1 cellular context compared by ENCODE assay signal in the genomic region with DNA sequence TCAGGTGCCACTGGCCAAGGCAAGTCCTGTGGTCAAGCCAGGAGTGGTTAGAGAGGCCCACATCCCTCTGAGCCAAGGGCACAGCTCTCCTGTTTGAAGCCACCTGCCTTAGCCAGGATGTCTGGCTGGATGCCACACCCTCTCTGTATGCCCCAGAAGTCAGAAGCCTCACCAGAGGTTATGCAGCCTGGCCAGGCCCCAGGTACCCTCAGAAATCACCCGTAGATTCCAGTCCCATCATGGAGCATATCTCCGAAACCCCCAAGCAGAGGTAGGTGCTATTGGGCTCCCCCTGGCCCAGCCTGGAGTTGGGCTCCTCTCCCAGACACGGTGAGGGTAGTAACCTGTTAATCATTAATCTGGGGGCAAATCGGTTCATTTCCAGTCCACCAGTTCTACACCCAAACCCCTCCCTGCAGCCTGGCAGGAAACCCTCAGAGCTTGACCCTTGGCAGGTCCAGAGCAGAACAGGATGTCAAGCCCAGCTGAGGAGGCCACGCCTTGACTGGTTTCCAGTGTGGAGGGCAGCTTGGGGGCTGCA.
TF ChIP-seq lines count a peak whose summit lies in the region.

No MANE protein-coding gene starts in this region.

TF ChIP-seq in HepG2, 621 proteins besides CTCF, POLR2A, EP300 and RAD21 (continued from another document and continues in another):
- TF ChIP-seq, protein P1, sequence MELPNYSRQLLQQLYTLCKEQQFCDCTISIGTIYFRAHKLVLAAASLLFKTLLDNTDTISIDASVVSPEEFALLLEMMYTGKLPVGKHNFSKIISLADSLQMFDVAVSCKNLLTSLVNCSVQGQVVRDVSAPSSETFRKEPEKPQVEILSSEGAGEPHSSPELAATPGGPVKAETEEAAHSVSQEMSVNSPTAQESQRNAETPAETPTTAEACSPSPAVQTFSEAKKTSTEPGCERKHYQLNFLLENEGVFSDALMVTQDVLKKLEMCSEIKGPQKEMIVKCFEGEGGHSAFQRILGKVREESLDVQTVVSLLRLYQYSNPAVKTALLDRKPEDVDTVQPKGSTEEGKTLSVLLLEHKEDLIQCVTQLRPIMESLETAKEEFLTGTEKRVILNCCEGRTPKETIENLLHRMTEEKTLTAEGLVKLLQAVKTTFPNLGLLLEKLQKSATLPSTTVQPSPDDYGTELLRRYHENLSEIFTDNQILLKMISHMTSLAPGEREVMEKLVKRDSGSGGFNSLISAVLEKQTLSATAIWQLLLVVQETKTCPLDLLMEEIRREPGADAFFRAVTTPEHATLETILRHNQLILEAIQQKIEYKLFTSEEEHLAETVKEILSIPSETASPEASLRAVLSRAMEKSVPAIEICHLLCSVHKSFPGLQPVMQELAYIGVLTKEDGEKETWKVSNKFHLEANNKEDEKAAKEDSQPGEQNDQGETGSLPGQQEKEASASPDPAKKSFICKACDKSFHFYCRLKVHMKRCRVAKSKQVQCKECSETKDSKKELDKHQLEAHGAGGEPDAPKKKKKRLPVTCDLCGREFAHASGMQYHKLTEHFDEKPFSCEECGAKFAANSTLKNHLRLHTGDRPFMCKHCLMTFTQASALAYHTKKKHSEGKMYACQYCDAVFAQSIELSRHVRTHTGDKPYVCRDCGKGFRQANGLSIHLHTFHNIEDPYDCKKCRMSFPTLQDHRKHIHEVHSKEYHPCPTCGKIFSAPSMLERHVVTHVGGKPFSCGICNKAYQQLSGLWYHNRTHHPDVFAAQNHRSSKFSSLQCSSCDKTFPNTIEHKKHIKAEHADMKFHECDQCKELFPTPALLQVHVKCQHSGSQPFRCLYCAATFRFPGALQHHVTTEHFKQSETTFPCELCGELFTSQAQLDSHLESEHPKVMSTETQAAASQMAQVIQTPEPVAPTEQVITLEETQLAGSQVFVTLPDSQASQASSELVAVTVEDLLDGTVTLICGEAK (IDR thresholded peaks at IDR 0.05): no peak
- TF ChIP-seq, protein P1 (CRISPR knock-in tag; IDR thresholded peaks at IDR 0.05): no peak
- 0 out of 4 replicates have a peak, but pooled peaks of 1 of the 2 experiments have one; percentile 11 for TF ChIP-seq NR2F1 (CRISPR knock-in tag; IDR thresholded peaks at IDR 0.05)
- TF ChIP-seq, protein P2, sequence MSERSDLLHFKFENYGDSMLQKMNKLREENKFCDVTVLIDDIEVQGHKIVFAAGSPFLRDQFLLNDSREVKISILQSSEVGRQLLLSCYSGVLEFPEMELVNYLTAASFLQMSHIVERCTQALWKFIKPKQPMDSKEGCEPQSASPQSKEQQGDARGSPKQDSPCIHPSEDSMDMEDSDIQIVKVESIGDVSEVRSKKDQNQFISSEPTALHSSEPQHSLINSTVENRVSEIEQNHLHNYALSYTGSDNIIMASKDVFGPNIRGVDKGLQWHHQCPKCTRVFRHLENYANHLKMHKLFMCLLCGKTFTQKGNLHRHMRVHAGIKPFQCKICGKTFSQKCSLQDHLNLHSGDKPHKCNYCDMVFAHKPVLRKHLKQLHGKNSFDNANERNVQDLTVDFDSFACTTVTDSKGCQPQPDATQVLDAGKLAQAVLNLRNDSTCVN (CRISPR knock-in tag; IDR thresholded peaks at IDR 0.05; ENCODE audit: borderline replicate concordance): no peak
- TF ChIP-seq ZGPAT (CRISPR knock-in tag; IDR thresholded peaks at IDR 0.05): no peak
- peak; percentile 82; the same call in 1 of the 2 replicates for TF ChIP-seq TFAP4 (IDR thresholded peaks at IDR 0.05; ENCODE audit: borderline replicate concordance, low read depth)
- no peak for TF ChIP-seq SMAD3 (CRISPR knock-in tag; IDR thresholded peaks at IDR 0.05)
- peak; percentile 37; the same call in 1 of the 2 replicates for TF ChIP-seq PHF21A (CRISPR knock-in tag; IDR thresholded peaks at IDR 0.05)
- TF ChIP-seq, protein P3, sequence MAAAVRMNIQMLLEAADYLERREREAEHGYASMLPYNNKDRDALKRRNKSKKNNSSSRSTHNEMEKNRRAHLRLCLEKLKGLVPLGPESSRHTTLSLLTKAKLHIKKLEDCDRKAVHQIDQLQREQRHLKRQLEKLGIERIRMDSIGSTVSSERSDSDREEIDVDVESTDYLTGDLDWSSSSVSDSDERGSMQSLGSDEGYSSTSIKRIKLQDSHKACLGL (CRISPR knock-in tag; IDR thresholded peaks at IDR 0.05): no peak
- TF ChIP-seq ZNF276 (CRISPR knock-in tag; IDR thresholded peaks at IDR 0.05; ENCODE audit: low read depth): no peak
- no peak for TF ChIP-seq ZNF280B (CRISPR knock-in tag; IDR thresholded peaks at IDR 0.05; ENCODE audit: borderline replicate concordance)
- TF ChIP-seq, protein P4, sequence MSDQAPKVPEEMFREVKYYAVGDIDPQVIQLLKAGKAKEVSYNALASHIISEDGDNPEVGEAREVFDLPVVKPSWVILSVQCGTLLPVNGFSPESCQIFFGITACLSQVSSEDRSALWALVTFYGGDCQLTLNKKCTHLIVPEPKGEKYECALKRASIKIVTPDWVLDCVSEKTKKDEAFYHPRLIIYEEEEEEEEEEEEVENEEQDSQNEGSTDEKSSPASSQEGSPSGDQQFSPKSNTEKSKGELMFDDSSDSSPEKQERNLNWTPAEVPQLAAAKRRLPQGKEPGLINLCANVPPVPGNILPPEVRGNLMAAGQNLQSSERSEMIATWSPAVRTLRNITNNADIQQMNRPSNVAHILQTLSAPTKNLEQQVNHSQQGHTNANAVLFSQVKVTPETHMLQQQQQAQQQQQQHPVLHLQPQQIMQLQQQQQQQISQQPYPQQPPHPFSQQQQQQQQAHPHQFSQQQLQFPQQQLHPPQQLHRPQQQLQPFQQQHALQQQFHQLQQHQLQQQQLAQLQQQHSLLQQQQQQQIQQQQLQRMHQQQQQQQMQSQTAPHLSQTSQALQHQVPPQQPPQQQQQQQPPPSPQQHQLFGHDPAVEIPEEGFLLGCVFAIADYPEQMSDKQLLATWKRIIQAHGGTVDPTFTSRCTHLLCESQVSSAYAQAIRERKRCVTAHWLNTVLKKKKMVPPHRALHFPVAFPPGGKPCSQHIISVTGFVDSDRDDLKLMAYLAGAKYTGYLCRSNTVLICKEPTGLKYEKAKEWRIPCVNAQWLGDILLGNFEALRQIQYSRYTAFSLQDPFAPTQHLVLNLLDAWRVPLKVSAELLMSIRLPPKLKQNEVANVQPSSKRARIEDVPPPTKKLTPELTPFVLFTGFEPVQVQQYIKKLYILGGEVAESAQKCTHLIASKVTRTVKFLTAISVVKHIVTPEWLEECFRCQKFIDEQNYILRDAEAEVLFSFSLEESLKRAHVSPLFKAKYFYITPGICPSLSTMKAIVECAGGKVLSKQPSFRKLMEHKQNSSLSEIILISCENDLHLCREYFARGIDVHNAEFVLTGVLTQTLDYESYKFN (CRISPR knock-in tag; conservative IDR thresholded peaks at IDR 0.05): no peak; the same call in none of the 2 replicates
- no peak for TF ChIP-seq PHF5A (CRISPR knock-in tag; IDR thresholded peaks at IDR 0.05; ENCODE audit: low read depth, unreplicated experiment)
- TF ChIP-seq KAT7 (CRISPR knock-in tag; IDR thresholded peaks at IDR 0.05; ENCODE audit: borderline replicate concordance): no peak
- TF ChIP-seq ZNF207 (IDR thresholded peaks at IDR 0.05; ENCODE audit: borderline replicate concordance): no peak
- no peak for TF ChIP-seq ZNF136 (CRISPR knock-in tag; IDR thresholded peaks at IDR 0.05; ENCODE audit: low read depth)
- TF ChIP-seq, protein P5, sequence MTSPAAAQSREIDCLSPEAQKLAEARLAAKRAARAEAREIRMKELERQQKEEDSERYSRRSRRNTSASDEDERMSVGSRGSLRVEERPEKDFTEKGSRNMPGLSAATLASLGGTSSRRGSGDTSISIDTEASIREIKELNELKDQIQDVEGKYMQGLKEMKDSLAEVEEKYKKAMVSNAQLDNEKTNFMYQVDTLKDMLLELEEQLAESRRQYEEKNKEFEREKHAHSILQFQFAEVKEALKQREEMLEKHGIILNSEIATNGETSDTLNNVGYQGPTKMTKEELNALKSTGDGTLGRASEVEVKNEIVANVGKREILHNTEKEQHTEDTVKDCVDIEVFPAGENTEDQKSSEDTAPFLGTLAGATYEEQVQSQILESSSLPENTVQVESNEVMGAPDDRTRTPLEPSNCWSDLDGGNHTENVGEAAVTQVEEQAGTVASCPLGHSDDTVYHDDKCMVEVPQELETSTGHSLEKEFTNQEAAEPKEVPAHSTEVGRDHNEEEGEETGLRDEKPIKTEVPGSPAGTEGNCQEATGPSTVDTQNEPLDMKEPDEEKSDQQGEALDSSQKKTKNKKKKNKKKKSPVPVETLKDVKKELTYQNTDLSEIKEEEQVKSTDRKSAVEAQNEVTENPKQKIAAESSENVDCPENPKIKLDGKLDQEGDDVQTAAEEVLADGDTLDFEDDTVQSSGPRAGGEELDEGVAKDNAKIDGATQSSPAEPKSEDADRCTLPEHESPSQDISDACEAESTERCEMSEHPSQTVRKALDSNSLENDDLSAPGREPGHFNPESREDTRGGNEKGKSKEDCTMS (CRISPR knock-in tag; conservative IDR thresholded peaks at IDR 0.05): no peak
- no peak for TF ChIP-seq FOSL1 (CRISPR knock-in tag; IDR thresholded peaks at IDR 0.05; ENCODE audit: borderline replicate concordance)
- TF ChIP-seq ZNF510 (CRISPR knock-in tag; IDR thresholded peaks at IDR 0.05; ENCODE audit: low read depth): no peak
- TF ChIP-seq ZNF547 (CRISPR knock-in tag; IDR thresholded peaks at IDR 0.05): no peak
- TF ChIP-seq KDM4B (CRISPR knock-in tag; IDR thresholded peaks at IDR 0.05): no peak
- no peak for TF ChIP-seq TEF (CRISPR knock-in tag; IDR thresholded peaks at IDR 0.05)
- TF ChIP-seq ELF1 (CRISPR knock-in tag; IDR thresholded peaks at IDR 0.05): no peak
- TF ChIP-seq ZNF530 (CRISPR knock-in tag; IDR thresholded peaks at IDR 0.05; ENCODE audit: low read depth): no peak
